Comparison of ENCODE assay signal across 8 cellular contexts in genomic region chr19:46955114-46955812, GRCh38.
DNase-seq lines count a peak whose midpoint lies in the region; ATAC-seq and TF ChIP-seq lines count a peak whose summit lies in the region.

No MANE protein-coding gene starts in this region.

- no peak for ATAC-seq in foreskin keratinocyte
- ATAC-seq in GM21381 (IDR thresholded peaks at IDR 0.05; ENCODE audit: unreplicated experiment), result no peak

- no peaks in the 10 kb centered on the region for H3K27me3 Mint-ChIP-seq in MCF 10A (ENCODE audit: insufficient read depth, unreplicated experiment)

- peaks cover 27% of the 10 kb centered on the region for H3K4me1 Mint-ChIP-seq in MCF 10A (ENCODE audit: insufficient read depth, unreplicated experiment)

- intact Hi-C loops in breast epithelium (cut with DNase I; ENCODE audit: low total_unique reads) (loop anchor here (10.0 kb wide), 1 partner anchor 1710 kb away; the partner anchor contains the start of gene EXOC3L2), MCF 10A (cut with micrococcal nuclease) (no loop called here), esophagus squamous epithelium (cut with DNase I) (no loop called here), head of caudate nucleus (cut with DNase I) (no loop called here)

- WGBS in esophagus squamous epithelium, 2 donors, result 54 to 55% methylated on average over 9 of the region's 9 CpGs

- CTCF ChIA-PET in MCF 10A (lab: Yijun Ruan, JAX), result interaction anchor here (0.9 to 1.9 kb wide), 2 partner anchors 36 to 251 kb away, joined by 3 to 7 read pairs; no protein-coding TSS in a partner anchor

- no peaks in the 10 kb centered on the region for H3K9me3 ChIP-seq in breast epithelium
- no peaks in the 10 kb centered on the region for H3K9me3 ChIP-seq in esophagus squamous epithelium

- DNase-seq in breast epithelium (ENCODE audit: low spot score in 2 of 2), result no peak
- DNase-seq in MCF 10A (ENCODE audit: unreplicated experiment), result no peak
- DNase-seq in esophagus squamous epithelium (lab: John Stamatoyannopoulos, UW), result no peak
- DNase-seq in stimulated activated CD4-positive, alpha-beta T cell treated with anti-CD3 and anti-CD28 coated beads, Interleukin-4, amount 100 ng/mL, for 24 hours, result peak; percentile 40
- DNase-seq in foreskin keratinocyte, result no peak
- DNase-seq in head of caudate nucleus, result no peak

- no peak for TF ChIP-seq CTCF in breast epithelium (IDR thresholded peaks at IDR 0.05)
- TF ChIP-seq CTCF in MCF 10A (IDR thresholded peaks at IDR 0.05; ENCODE audit: unreplicated experiment), result no peak
- TF ChIP-seq CTCF in VCaP (conservative IDR thresholded peaks at IDR 0.05), result no peak
- TF ChIP-seq CTCF in esophagus squamous epithelium (IDR thresholded peaks at IDR 0.05), result no peak
- TF ChIP-seq CTCF in foreskin keratinocyte (conservative IDR thresholded peaks at IDR 0.05), result no peak

- peak overlapping the region; percentile 40 to 60 for H3K27ac ChIP-seq in breast epithelium
- peak overlapping the region; percentile 76 for H3K27ac ChIP-seq in VCaP
- H3K27ac ChIP-seq in esophagus squamous epithelium, result peak overlapping the region in 3 of 4 donors; percentile 1 to 68 (median 53)
- H3K27ac ChIP-seq in foreskin keratinocyte, result no peak overlapping the region

- TF ChIP-seq POLR2A in breast epithelium (IDR thresholded peaks at IDR 0.05), result no peak
- TF ChIP-seq POLR2A in esophagus squamous epithelium (IDR thresholded peaks at IDR 0.05), result no peak

- POLR2A ChIA-PET in MCF 10A (lab: Yijun Ruan, JAX), result interaction anchor here (4.3 kb wide), 1 partner anchor 28 kb away, joined by 15 read pairs; no protein-coding TSS in a partner anchor

- H3K36me3 ChIP-seq in breast epithelium (no peaks in the 10 kb centered on the region), esophagus squamous epithelium (peaks cover 0 to 17% (median 0%) of the 10 kb centered on the region in 3 donors)

- H3K27me3 ChIP-seq in breast epithelium (no peaks in the 10 kb centered on the region), esophagus squamous epithelium (no peaks in the 10 kb centered on the region), foreskin keratinocyte (no peaks in the 10 kb centered on the region)

- BruUV-seq in MCF 10A (replicated peaks; lab: Mats Ljungman, UMichigan), result no TSS peak

- no peak overlapping the region for H3K27ac Mint-ChIP-seq in MCF 10A (ENCODE audit: low read depth, unreplicated experiment)

- H3K4me3 ChIP-seq in breast epithelium, result peak overlapping the region in 1 of 3 donors; percentile 19
- peak overlapping the region in 1 of 4 donors; percentile 31 for H3K4me3 ChIP-seq in esophagus squamous epithelium

- H3K36me3 Mint-ChIP-seq in MCF 10A (ENCODE audit: insufficient read depth, unreplicated experiment), result peaks cover 37% of the 10 kb centered on the region

- peaks cover 0 to 11% of the 10 kb centered on the region in 2 donors for H3K4me1 ChIP-seq in breast epithelium
- peaks cover 24 to 72% (median 30%) of the 10 kb centered on the region in 3 donors for H3K4me1 ChIP-seq in esophagus squamous epithelium
- H3K4me1 ChIP-seq in foreskin keratinocyte, result peaks cover 24% of the 10 kb centered on the region

- no peak overlapping the region for H3K4me3 Mint-ChIP-seq in MCF 10A (ENCODE audit: unreplicated experiment)

- no peaks in the 10 kb centered on the region for H3K9me3 Mint-ChIP-seq in MCF 10A (ENCODE audit: unreplicated experiment)
